9 cellular contexts compared by ENCODE assay signal in the genomic region with DNA sequence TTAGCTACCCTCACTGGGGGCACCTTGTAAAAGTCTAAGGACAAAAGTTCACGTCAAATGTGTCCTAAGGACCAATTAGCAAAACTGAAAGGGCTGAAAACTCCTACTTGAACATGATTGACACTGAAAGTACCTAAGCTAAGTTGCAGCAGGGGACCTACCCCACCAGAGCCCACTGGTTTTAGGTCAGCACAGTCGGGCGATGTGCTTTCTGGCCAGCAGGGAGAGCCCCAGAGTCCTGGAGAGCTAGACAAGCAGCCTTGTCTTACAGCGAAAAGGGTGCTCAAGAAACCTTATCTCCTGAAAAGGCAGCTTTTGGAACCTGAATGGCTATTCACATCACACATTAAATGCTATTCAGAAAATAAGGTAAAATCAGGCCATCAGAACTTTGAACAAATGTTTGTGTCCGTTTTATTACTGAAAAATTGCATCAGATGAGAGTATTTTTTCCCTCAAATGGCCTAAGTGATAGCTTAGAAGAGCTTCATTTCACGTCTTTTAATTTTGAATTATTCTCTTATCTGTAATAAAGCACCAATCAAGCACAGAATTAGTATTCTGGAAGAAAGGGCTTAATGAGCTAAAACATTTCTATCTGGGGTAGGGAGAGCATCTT. TPM values are rescaled to one million over a fixed set of nuclear protein-coding genes. Genes with fewer than 3 reads are reported as not detected.
DNase-seq lines count a peak whose midpoint lies in the region; ATAC-seq and TF ChIP-seq lines count a peak whose summit lies in the region.
"Had no signal": no experiment of that assay in that cellular context is flagged by ENCODE, and none has a peak within 500 bp of the region (broad histone marks: within the 10 kb centered on the region; RNA-seq: fewer than 3 reads in every experiment).

No MANE protein-coding gene starts in this region.

- H3K9me3 ChIP-seq in aorta (ENCODE audit: control insufficient read depth, low read length), result peaks cover 2% of the 10 kb centered on the region

- ATAC-seq in activated naive CD4-positive, alpha-beta T cell treated with anti-CD3 and anti-CD28 coated beads, Interleukin-2, amount 50 U/mL, for 72 hours, result peak; percentile 58 to 62
- ATAC-seq in GM21619 (IDR thresholded peaks at IDR 0.05; ENCODE audit: unreplicated experiment) (no peak), HG02763 (IDR thresholded peaks at IDR 0.05; ENCODE audit: unreplicated experiment) (no peak), aorta (ENCODE audit: low FRiP score) (no peak)

- DNase-seq in Daoy (ENCODE audit: low read depth) (peak; percentile 35), HFFc6 (no peak), SHP77 treated with DMSO at 0.1 percent for 48 hours (lab: John Stamatoyannopoulos, UW) (peak; percentile 22), mesendoderm (peak; percentile 80), aorta (no peak)
- DNase-seq in activated naive CD4-positive, alpha-beta T cell treated with anti-CD3 and anti-CD28 coated beads, Interleukin-2, amount 50 U/mL, for 72 hours (ENCODE audit: low spot score in 2 of 2), result peak in 1 of 2 donors; percentile 50

- no peak overlapping the region for H3K4me3 Mint-ChIP-seq in HFFc6
- H3K4me3 Mint-ChIP-seq: T-helper 1 cell treated with Interleukin-12 subunit alpha and Interleukin-12 subunit beta and Interleukin-4 antibody, amounts not matched to agents 30 μg/mL and 1 μg/mL, for 36 hours had no signal

- no peaks in the 10 kb centered on the region for H3K27me3 Mint-ChIP-seq in HFFc6 (ENCODE audit: insufficient read depth)

- H3K4me1 ChIP-seq in mesendoderm (ENCODE audit: control insufficient read depth, low read depth, low read length) (no peaks in the 10 kb centered on the region), aorta (ENCODE audit: control insufficient read depth in 1 of 2, insufficient read depth in 2 of 2, low read length in 2 of 2) (no peaks in the 10 kb centered on the region)

- H3K36me3 ChIP-seq in mesendoderm (ENCODE audit: control insufficient read depth, insufficient read depth, low read length), result no peaks in the 10 kb centered on the region
- no peaks in the 10 kb centered on the region for H3K36me3 ChIP-seq in aorta (ENCODE audit: control insufficient read depth in 1 of 2, insufficient read depth in 2 of 2, low read length in 1 of 2)

- H3K27ac ChIP-seq in mesendoderm (ENCODE audit: low read depth, low read length) (no peak overlapping the region), aorta (ENCODE audit: low read depth in 1 of 2, low read length in 2 of 2) (no peak overlapping the region)

- 0 out of 2 replicates have a peak, but pooled peaks cover 6% of the 10 kb centered on the region for H3K36me3 Mint-ChIP-seq in HFFc6 (ENCODE audit: low read depth)
- peaks cover 6 to 7% of the 10 kb centered on the region in 2 donors for H3K36me3 Mint-ChIP-seq in activated naive CD4-positive, alpha-beta T cell treated with anti-CD3 and anti-CD28 coated beads, Interleukin-2, amount 50 U/mL, for 72 hours

- peaks cover 20% of the 10 kb centered on the region for H3K9me3 Mint-ChIP-seq in HFFc6
- peaks cover 4 to 5% of the 10 kb centered on the region in 2 donors for H3K9me3 Mint-ChIP-seq in activated naive CD4-positive, alpha-beta T cell treated with anti-CD3 and anti-CD28 coated beads, Interleukin-2, amount 50 U/mL, for 72 hours

- peaks cover 5% of the 10 kb centered on the region for H3K4me1 Mint-ChIP-seq in HFFc6 (ENCODE audit: low read depth)

- no peak overlapping the region for H3K4me2 ChIP-seq in mesendoderm (ENCODE audit: low read length)

- H3K4me3 ChIP-seq in mesendoderm (ENCODE audit: low read length) (no peak overlapping the region), aorta (ENCODE audit: low read length in 2 of 2) (no peak overlapping the region)

- no peak overlapping the region for H4K8ac ChIP-seq in mesendoderm (ENCODE audit: low read depth, low read length)

- intact Hi-C loops in aorta (cut with DNase I), result no loop called here

- H2BK15ac ChIP-seq in mesendoderm (replicated peaks; ENCODE audit: low read depth), result no peak overlapping the region

- H2AK5ac ChIP-seq in mesendoderm (ENCODE audit: low read length), result no peak overlapping the region

- H3K27me3 ChIP-seq in mesendoderm (ENCODE audit: insufficient read depth, low read length, poor library complexity) (no peaks in the 10 kb centered on the region), aorta (ENCODE audit: control insufficient read depth in 1 of 2, insufficient read depth in 2 of 2, low read length in 1 of 2) (peaks cover 0 to 1% of the 10 kb centered on the region in 2 donors)

- no peak overlapping the region for H3K4ac ChIP-seq in mesendoderm (ENCODE audit: low read depth, low read length)

- H3K23ac ChIP-seq in mesendoderm (ENCODE audit: low read length), result no peak overlapping the region

- no CpG with 5 or more reads among the region's 6 CpGs for WGBS in mesendoderm (ENCODE audit: extremely low coverage, insufficient coverage, low lambda C conversion rate)
- WGBS in aorta, 2 donors, result 30 to 32% methylated on average over 6 of the region's 6 CpGs

- no peak overlapping the region for H3K56ac ChIP-seq in mesendoderm (ENCODE audit: low read length)

- H3K18ac ChIP-seq in mesendoderm (ENCODE audit: low read length), result no peak overlapping the region

- H4K5ac ChIP-seq in mesendoderm (ENCODE audit: low read length), result no peak overlapping the region

- no peaks in the 10 kb centered on the region for H3K79me2 ChIP-seq in mesendoderm (ENCODE audit: control insufficient read depth, insufficient read depth, low read length)

- H3K9ac ChIP-seq in mesendoderm (ENCODE audit: low read length), result no peak overlapping the region

- no peak overlapping the region for H3K27ac Mint-ChIP-seq in HFFc6
- no peak overlapping the region for H3K27ac Mint-ChIP-seq in activated naive CD4-positive, alpha-beta T cell treated with anti-CD3 and anti-CD28 coated beads, Interleukin-2, amount 50 U/mL, for 72 hours
- H3K27ac Mint-ChIP-seq: T-helper 1 cell treated with Interleukin-12 subunit alpha and Interleukin-12 subunit beta and Interleukin-4 antibody, amounts not matched to agents 30 μg/mL and 1 μg/mL, for 36 hours had no signal

- no peak overlapping the region for H2BK5ac ChIP-seq in mesendoderm (ENCODE audit: low read length)

- no peak overlapping the region for H2BK120ac ChIP-seq in mesendoderm (ENCODE audit: low read depth, low read length)

- H3K79me1 ChIP-seq in mesendoderm (ENCODE audit: low read length), result no peaks in the 10 kb centered on the region

- TF ChIP-seq CTCF in HFFc6 (IDR thresholded peaks at IDR 0.05), result peak; percentile 41

RNA-seq across cellular contexts. Expression of a gene that starts 52.2 kb away (rescaled TPM):
- 23.1 and 32.2 TPM in 2 replicates for total RNA-seq in Daoy (2014; rRNA removed; shearing (Covaris generic))
- 10 to 100 TPM; 38.2 to 77.0 (median 70.0) TPM for total RNA-seq in HFFc6 (2021; fragmentation: NEBNext Ultra II Directional; extraction: Animal tissue kit (Norgen Biotek cat#: 25700))
- 100 to 1,000 TPM; 221 to 367 TPM for total RNA-seq in activated naive CD4-positive, alpha-beta T cell treated with anti-CD3 and anti-CD28 coated beads, Interleukin-2, amount 50 U/mL, for 72 hours
- 30.3 TPM for polyA plus RNA-seq in mesendoderm (2013, experiment 1 of 2)
- 29.7 TPM for polyA plus RNA-seq in mesendoderm (2013, experiment 2 of 2)
- 1 to 10 TPM; 1.2 to 4.2 TPM for total RNA-seq in aorta
- under 1 TPM; 0.03 to 0.50 TPM for polyA plus RNA-seq in aorta

Comparison
In these comparisons a context has a peak if more than half of its experiments do, and no peak if none do; other contexts are left out.
1. DNase-seq: peak in Daoy (single experiment), SHP77 treated with DMSO at 0.1 percent for 48 hours (single experiment) and mesendoderm (single experiment); none in HFFc6 (single experiment) and aorta (0 of 2).
2. ATAC-seq: peak in activated naive CD4-positive, alpha-beta T cell treated with anti-CD3 and anti-CD28 coated beads, Interleukin-2, amount 50 U/mL, for 72 hours (2 of 2); none in GM21619 (single experiment), HG02763 (single experiment) and aorta (single experiment).